In genomic region chr9:129458663-129459549, GRCh38 we compare ENCODE assay signal across 7 cellular contexts.
DNase-seq lines count a peak whose midpoint lies in the region; ATAC-seq, FAIRE-seq and TF ChIP-seq lines count a peak whose summit lies in the region.

No MANE protein-coding gene starts in this region.

- H3K27ac ChIP-seq in suprapubic skin = peak overlapping the region; percentile 74

- no peak for FAIRE-seq in H54 (lab: Jason Lieb, UNC)

- no peak for TF ChIP-seq POLR2A in H54 (IDR thresholded peaks at IDR 0.05; ENCODE audit: low read depth, low read length)
- no peak for TF ChIP-seq POLR2A in suprapubic skin (IDR thresholded peaks at IDR 0.05)

- no peak for ATAC-seq in GM21367 (IDR thresholded peaks at IDR 0.05; ENCODE audit: unreplicated experiment)
- ATAC-seq in HG03460 (IDR thresholded peaks at IDR 0.05; ENCODE audit: unreplicated experiment) = no peak

- no peaks in the 10 kb centered on the region for H3K27me3 ChIP-seq in suprapubic skin

- no peaks in the 10 kb centered on the region for H3K9me3 ChIP-seq in suprapubic skin

- no peak overlapping the region for H3K4me3 ChIP-seq in suprapubic skin

- no peak for TF ChIP-seq EP300 in suprapubic skin (IDR thresholded peaks at IDR 0.05)

- WGBS in suprapubic skin = 18% methylated on average over 11 of the region's 29 CpGs

- peak; percentile 44 for DNase-seq in H54 (ENCODE audit: insufficient read length, low spot score)
- peak; percentile 64 to 82 for DNase-seq in NOMO-1 (lab: John Stamatoyannopoulos, UW; ENCODE audit: unreplicated experiment in 2 of 2)
- DNase-seq in astrocyte of the hippocampus (ENCODE audit: low read depth, low spot score) = peak; percentile 54
- DNase-seq in medulla oblongata (ENCODE audit: extremely low spot score) = peak; percentile 48
- DNase-seq in suprapubic skin (ENCODE audit: low spot score in 2 of 2) = no peak

- peaks cover 45% of the 10 kb centered on the region for H3K4me1 ChIP-seq in suprapubic skin

- H3K36me3 ChIP-seq in suprapubic skin = no peaks in the 10 kb centered on the region

- TF ChIP-seq CTCF in suprapubic skin (IDR thresholded peaks at IDR 0.05) = no peak

Comparison
In these comparisons a context has a peak if more than half of its experiments do, and no peak if none do; other contexts are left out.
1. DNase-seq: peak in H54 (single experiment), NOMO-1 (2 of 2), astrocyte of the hippocampus (single experiment) and medulla oblongata (single experiment); none in suprapubic skin (0 of 2).